Comparison of ENCODE assay signal across 24 cellular contexts in genomic region chr7:22422831-22423615, GRCh38.
"Had no signal": no experiment of that assay in that cellular context is flagged by ENCODE, and none has a peak within 500 bp of the region (broad histone marks: within the 10 kb centered on the region; RNA-seq: fewer than 3 reads in every experiment).

No MANE protein-coding gene starts in this region.

- H3K4me1 ChIP-seq: neural progenitor cell, parathyroid adenoma, suprapubic skin, transverse colon, upper lobe of right lung, uterus had no signal

- DNase-seq: dermis blood vessel endothelial cell; effector memory CD4-positive, alpha-beta T cell; head of caudate nucleus; stimulated activated CD4-positive, alpha-beta T cell treated with anti-CD3 and anti-CD28 coated beads, Interleukin-12 subunit alpha, Interleukin-12 subunit beta, amount 100 ng/mL, for 4 hours; stimulated activated CD4-positive, alpha-beta T cell treated with anti-CD3 and anti-CD28 coated beads, Interleukin-1b, Interleukin-23, amount 100 ng/mL, for 48 hours; stimulated activated CD4-positive, alpha-beta T cell treated with anti-CD3 and anti-CD28 coated beads, Interleukin-4, amount 100 ng/mL, for 1 hour; stimulated activated CD8-positive, alpha-beta memory T cell treated with anti-CD3 and anti-CD28 coated beads, Interleukin-4, amount 100 ng/mL, for 48 hours; stimulated activated naive CD4-positive, alpha-beta T cell; stimulated activated naive CD8-positive, alpha-beta T cell treated with anti-CD3 and anti-CD28 coated beads, Interleukin-15, amount 100 ng/mL, for 72 hours; transverse colon; upper lobe of right lung; uterus had no signal

- ATAC-seq: left lobe of liver; natural killer cell treated with Interleukin-12 subunit alpha and Interleukin-12 subunit beta and Interleukin-15 and Interleukin-18, amount 100 ng/mL, for 72 hours; sciatic nerve; stimulated activated naive CD8-positive, alpha-beta T cell treated with anti-CD3 and anti-CD28 coated beads, Interleukin-15, amount 100 ng/mL, for 72 hours; upper lobe of right lung had no signal

- H3K4me2 ChIP-seq: neural progenitor cell, smooth muscle cell had no signal

- H2AFZ ChIP-seq: neural progenitor cell, parathyroid adenoma had no signal

- H3K4me3 ChIP-seq: coronary artery, lung, neural progenitor cell, smooth muscle cell, suprapubic skin, transverse colon, upper lobe of right lung, uterus had no signal

- H3K9me3 ChIP-seq: suprapubic skin, transverse colon, upper lobe of right lung, uterus had no signal

- H3K27ac ChIP-seq: coronary artery, neural progenitor cell, parathyroid adenoma, suprapubic skin, transverse colon, upper lobe of right lung, uterus had no signal

- H3K27me3 ChIP-seq: neural progenitor cell, suprapubic skin, transverse colon, upper lobe of right lung, uterus had no signal

- H3K36me3 ChIP-seq: neural progenitor cell, suprapubic skin, transverse colon, upper lobe of right lung, uterus had no signal

- H3K9ac ChIP-seq: neural progenitor cell, parathyroid adenoma had no signal

- FAIRE-seq: endothelial cell of umbilical vein, frontal cortex, keratinocyte had no signal

- H3K79me2 ChIP-seq: parathyroid adenoma had no signal
